ENCODE assay signal across 11 cellular contexts in the genomic region with DNA sequence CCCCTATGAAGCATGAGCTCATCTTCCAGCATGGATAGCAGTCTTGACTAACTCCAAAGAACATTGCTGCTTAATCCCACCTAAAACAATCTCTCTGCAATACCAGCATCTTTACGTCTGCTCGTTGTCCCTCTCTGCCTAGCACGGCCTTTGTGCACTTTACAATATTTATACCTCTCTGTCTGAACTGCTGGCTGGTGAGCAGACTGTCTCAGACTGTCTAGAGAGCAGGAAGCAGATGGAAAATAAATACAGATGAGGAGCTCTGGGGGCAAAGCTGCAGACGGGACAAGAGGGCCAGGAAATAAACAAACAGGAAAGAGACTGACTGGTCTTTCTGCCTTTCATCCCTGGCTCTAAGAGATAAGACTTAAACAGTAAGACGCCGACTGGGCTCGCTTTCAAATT.
DNase-seq lines count a peak whose midpoint lies in the region; ATAC-seq, FAIRE-seq and TF ChIP-seq lines count a peak whose summit lies in the region.
"Had no signal": no experiment of that assay in that cellular context is flagged by ENCODE, and none has a peak within 500 bp of the region (broad histone marks: within the 10 kb centered on the region; RNA-seq: fewer than 3 reads in every experiment).

No MANE protein-coding gene starts in this region.

- H3K14ac ChIP-seq in H1 (ENCODE audit: insufficient read length), result no peak overlapping the region

- H3K27ac Mint-ChIP-seq in GM23338 (no peak overlapping the region), neural progenitor cell (no peak overlapping the region)
- H3K27ac Mint-ChIP-seq: stimulated activated naive CD8-positive, alpha-beta T cell treated with anti-CD3 and anti-CD28 coated beads, Interleukin-15, amount 100 ng/mL, for 72 hours had no signal

- TF ChIP-seq POLR2A in H1 (IDR thresholded peaks at IDR 0.05; ENCODE audit: control extremely low read depth in 1 of 2, low read depth in 2 of 2, low read length in 2 of 2), result no peak

- H3K56ac ChIP-seq in H1 (replicated peaks; ENCODE audit: insufficient read length, low read depth, low read length), result no peak overlapping the region

- H2AFZ ChIP-seq in GM23338 (peak overlapping the region; percentile 84), H1 (ENCODE audit: low read length) (peak overlapping the region; percentile 58; the same call in 1 of the 2 replicates), neural progenitor cell (replicated peaks) (peak overlapping the region; percentile 66)

- H3K9me3 ChIP-seq in H1 (ENCODE audit: insufficient read depth in 2 of 2, low read depth in 1 of 2, low read length in 1 of 2) (no peaks in the 10 kb centered on the region), neural progenitor cell (ENCODE audit: low read depth) (no peaks in the 10 kb centered on the region)

- H3K4me1 ChIP-seq in GM23338 (ENCODE audit: insufficient read depth) (peaks cover 10% of the 10 kb centered on the region; the same call in 1 of the 2 replicates), H1 (replicated peaks in 1 of 4; ENCODE audit: control insufficient read depth in 3 of 4, insufficient read depth in 4 of 4, low read length in 3 of 4) (peaks cover 0 to 3% (median 0%) of the 10 kb centered on the region in 4 experiments; a peak in 1 of 7 replicates), neural progenitor cell (peaks cover 35% of the 10 kb centered on the region)

- H3K4ac ChIP-seq in H1 (replicated peaks; ENCODE audit: insufficient read length, low read depth, low read length), result no peak overlapping the region

- H3K27ac ChIP-seq in GM23338 (ENCODE audit: low read depth) (no peak overlapping the region), H1 (ENCODE audit: low read depth, low read length) (no peak overlapping the region), neural progenitor cell (no peak overlapping the region)

- H3K9me3 Mint-ChIP-seq in GM23338 (no peaks in the 10 kb centered on the region), neural progenitor cell (peaks cover 2% of the 10 kb centered on the region)
- H3K9me3 Mint-ChIP-seq: stimulated activated naive CD8-positive, alpha-beta T cell treated with anti-CD3 and anti-CD28 coated beads, Interleukin-15, amount 100 ng/mL, for 72 hours had no signal

- no peak for TF ChIP-seq RAD21 in H1 (IDR thresholded peaks at IDR 0.05 in 1 of 2, conservative IDR thresholded peaks at IDR 0.05 in 1 of 2; ENCODE audit: low read depth in 2 of 2, low read length in 2 of 2)

- ATAC-seq in GM23338, result no peak
- ATAC-seq in HG03280 (IDR thresholded peaks at IDR 0.05; ENCODE audit: unreplicated experiment), result no peak
- ATAC-seq: stimulated activated naive CD8-positive, alpha-beta T cell treated with anti-CD3 and anti-CD28 coated beads, Interleukin-15, amount 100 ng/mL, for 72 hours had no signal

- H3K4me1 Mint-ChIP-seq in GM23338 (peaks cover 14% of the 10 kb centered on the region), neural progenitor cell (peaks cover 44% of the 10 kb centered on the region)

- DNase-seq in GM23338 (ENCODE audit: low spot score), result no peak
- peak; percentile 35 for DNase-seq in NCI-H774 (lab: John Stamatoyannopoulos, UW)
- DNase-seq in H1 (ENCODE audit: low read depth in 1 of 2, low spot score in 2 of 2), result no peak
- no peak for DNase-seq in neural progenitor cell (ENCODE audit: low spot score)
- no peak for DNase-seq in NCI-H345 (lab: John Stamatoyannopoulos, UW)
- DNase-seq in iPS-NIHi11 (ENCODE audit: low spot score), result no peak
- DNase-seq: NCI-H187; RPMI8226; stimulated activated naive CD8-positive, alpha-beta T cell treated with anti-CD3 and anti-CD28 coated beads, Interleukin-15, amount 100 ng/mL, for 72 hours had no signal

- 0 out of 2 replicates have a peak, but pooled peaks cover 3% of the 10 kb centered on the region for H3K9me2 ChIP-seq in GM23338 (ENCODE audit: insufficient read depth)

- H2BK5ac ChIP-seq in H1 (ENCODE audit: low read depth, low read length), result no peak overlapping the region

- H3F3A ChIP-seq in GM23338 (replicated peaks; ENCODE audit: low read depth) (no peaks in the 10 kb centered on the region), neural progenitor cell (ENCODE audit: low read depth) (no peaks in the 10 kb centered on the region)

- no peak overlapping the region for H4K5ac ChIP-seq in H1 (ENCODE audit: insufficient read length, low read depth, low read length)

- H2BK120ac ChIP-seq in H1 (replicated peaks; ENCODE audit: low read depth, low read length), result no peak overlapping the region

- FAIRE-seq in H1 (lab: Jason Lieb, UNC), result no peak
- FAIRE-seq: TTC549 had no signal

- H4K20me1 ChIP-seq in GM23338 (replicated peaks; ENCODE audit: insufficient read depth) (no peaks in the 10 kb centered on the region), H1 (replicated peaks in 1 of 2; ENCODE audit: control insufficient read depth in 1 of 2, insufficient read depth in 2 of 2, low read length in 2 of 2) (no peaks in the 10 kb centered on the region), neural progenitor cell (ENCODE audit: low read depth) (no peaks in the 10 kb centered on the region)

- no peak overlapping the region for H3K9ac ChIP-seq in H1 (replicated peaks in 1 of 4; ENCODE audit: extremely low read depth in 1 of 4, low read depth in 3 of 4, low read length in 3 of 4)
- no peak overlapping the region for H3K9ac ChIP-seq in neural progenitor cell

- CTCF ChIA-PET in H1 (lab: Charles Lee; ENCODE audit: partially characterized antibody), result interaction anchor here (0.8 to 1.5 kb wide), 3 partner anchors 10 to 224 kb away, joined by 3 read pairs; no protein-coding TSS in a partner anchor

- H4K8ac ChIP-seq in H1 (ENCODE audit: extremely low read depth, insufficient read depth, low read length), result no peak overlapping the region

- no peak overlapping the region for H2BK15ac ChIP-seq in H1 (ENCODE audit: low read length)

- no peak overlapping the region for H3K4me3 Mint-ChIP-seq in GM23338
- H3K4me3 Mint-ChIP-seq in neural progenitor cell, result no peak overlapping the region
- H3K4me3 Mint-ChIP-seq: stimulated activated naive CD8-positive, alpha-beta T cell treated with anti-CD3 and anti-CD28 coated beads, Interleukin-15, amount 100 ng/mL, for 72 hours had no signal

- H3K27me3 ChIP-seq in GM23338 (ENCODE audit: insufficient read depth), result no peaks in the 10 kb centered on the region
- H3K27me3 ChIP-seq in H1 (replicated peaks in 1 of 4; ENCODE audit: control insufficient read depth in 3 of 4, extremely low read depth in 1 of 4, insufficient read depth in 3 of 4, low read length in 3 of 4), result no peaks in the 10 kb centered on the region
- no peaks in the 10 kb centered on the region for H3K27me3 ChIP-seq in neural progenitor cell

- no peak overlapping the region for H3K4me3 ChIP-seq in GM23338
- H3K4me3 ChIP-seq in H1 (ENCODE audit: extremely low read depth in 1 of 4, insufficient read depth in 2 of 4, low read depth in 3 of 4, low read length in 4 of 4), result no peak overlapping the region
- H3K4me3 ChIP-seq in neural progenitor cell, result no peak overlapping the region

- POLR2A ChIA-PET in H1 (lab: Charles Lee; ENCODE audit: partially characterized antibody), result no interaction called here

- H3K79me2 ChIP-seq in GM23338 (replicated peaks; ENCODE audit: insufficient read depth) (no peaks in the 10 kb centered on the region), H1 (ENCODE audit: control insufficient read depth in 1 of 2, insufficient read depth in 2 of 2, low read length in 2 of 2) (no peaks in the 10 kb centered on the region), neural progenitor cell (ENCODE audit: low read depth) (no peaks in the 10 kb centered on the region)

- H3K18ac ChIP-seq in H1 (ENCODE audit: extremely low read depth, low read length), result no peak overlapping the region

- H3K79me1 ChIP-seq in H1 (ENCODE audit: low read depth, low read length), result no peaks in the 10 kb centered on the region

- WGBS in H1 (ENCODE audit: extremely low coverage in 1 of 2, insufficient coverage in 1 of 2, insufficient read length in 1 of 2, insufficient replicate concordance in 2 of 2, low coverage in 1 of 2, low lambda C conversion rate in 2 of 2, missing lambda C conversion rate in 1 of 2), 2 experiments, result 90% methylated on average over 7 of the region's 7 CpGs; no CpG with 5 or more reads in 1 of the 2 experiments

- H3K27me3 Mint-ChIP-seq in GM23338 (ENCODE audit: insufficient read depth, low read depth, poor library complexity) (peaks cover 2% of the 10 kb centered on the region), neural progenitor cell (ENCODE audit: insufficient read depth, low read depth) (peaks cover 5% of the 10 kb centered on the region)

- H2BK12ac ChIP-seq in H1 (ENCODE audit: low read depth, low read length), result no peak overlapping the region

- H3K36me3 Mint-ChIP-seq in GM23338 (ENCODE audit: low read depth) (no peaks in the 10 kb centered on the region), neural progenitor cell (no peaks in the 10 kb centered on the region)

- TF ChIP-seq EP300 in H1 (IDR thresholded peaks at IDR 0.05; ENCODE audit: borderline replicate concordance in 1 of 2, low read depth in 2 of 2, low read length in 2 of 2), result no peak

- no peak overlapping the region for H2BK20ac ChIP-seq in H1 (ENCODE audit: low read length)

- no peak overlapping the region for H2AK5ac ChIP-seq in H1 (ENCODE audit: low read depth, low read length)

- no peak overlapping the region for H4K91ac ChIP-seq in H1 (replicated peaks; ENCODE audit: insufficient read length, low read length)

- H3K23ac ChIP-seq in H1 (ENCODE audit: insufficient read length), result no peak overlapping the region

- TF ChIP-seq CTCF in GM23338 (conservative IDR thresholded peaks at IDR 0.05; ENCODE audit: low read depth in 2 of 2) (no peak), H1 (IDR thresholded peaks at IDR 0.05; ENCODE audit: control extremely low read depth in 1 of 3, insufficient read depth in 1 of 3, low read depth in 1 of 3, low read length in 3 of 3) (no peak), neural progenitor cell (IDR thresholded peaks at IDR 0.05) (no peak)

- H3K4me2 ChIP-seq in GM23338, result no peak overlapping the region
- H3K4me2 ChIP-seq in H1 (ENCODE audit: insufficient read depth in 1 of 2, low read depth in 2 of 2, low read length in 2 of 2), result no peak overlapping the region
- peak overlapping the region; percentile 16 for H3K4me2 ChIP-seq in neural progenitor cell

- H3K36me3 ChIP-seq in GM23338 (ENCODE audit: insufficient read depth), result no peaks in the 10 kb centered on the region
- no peaks in the 10 kb centered on the region for H3K36me3 ChIP-seq in H1 (ENCODE audit: control insufficient read depth in 2 of 4, insufficient read depth in 4 of 4, low read length in 3 of 4)
- H3K36me3 ChIP-seq in neural progenitor cell, result no peaks in the 10 kb centered on the region

- no peaks in the 10 kb centered on the region; the same call in 1 of the 2 replicates for H3K23me2 ChIP-seq in H1 (ENCODE audit: low read depth, low read length)

TF ChIP-seq in GM23338, 12 proteins besides CTCF, POLR2A, EP300 and RAD21:
- no peak for TF ChIP-seq EZH2phosphoT487 (IDR thresholded peaks at IDR 0.05; ENCODE audit: unreplicated experiment)

TF ChIP-seq in H1, 55 proteins besides CTCF, POLR2A, EP300 and RAD21 (continues in another document):
- no peak for TF ChIP-seq BRCA1 (IDR thresholded peaks at IDR 0.05; ENCODE audit: low read depth, low read length)
- no peak for TF ChIP-seq CBX5 (IDR thresholded peaks at IDR 0.05; ENCODE audit: low read depth, low read length)
- TF ChIP-seq TEAD4 (IDR thresholded peaks at IDR 0.05; ENCODE audit: low read depth, low read length), result no peak
- TF ChIP-seq HDAC6 (IDR thresholded peaks at IDR 0.05; ENCODE audit: low read depth, low read length), result no peak
- TF ChIP-seq TCF12 (IDR thresholded peaks at IDR 0.05; ENCODE audit: low read depth, low read length), result no peak
